ENCODE assay signal across 8 cellular contexts in the genomic region with DNA sequence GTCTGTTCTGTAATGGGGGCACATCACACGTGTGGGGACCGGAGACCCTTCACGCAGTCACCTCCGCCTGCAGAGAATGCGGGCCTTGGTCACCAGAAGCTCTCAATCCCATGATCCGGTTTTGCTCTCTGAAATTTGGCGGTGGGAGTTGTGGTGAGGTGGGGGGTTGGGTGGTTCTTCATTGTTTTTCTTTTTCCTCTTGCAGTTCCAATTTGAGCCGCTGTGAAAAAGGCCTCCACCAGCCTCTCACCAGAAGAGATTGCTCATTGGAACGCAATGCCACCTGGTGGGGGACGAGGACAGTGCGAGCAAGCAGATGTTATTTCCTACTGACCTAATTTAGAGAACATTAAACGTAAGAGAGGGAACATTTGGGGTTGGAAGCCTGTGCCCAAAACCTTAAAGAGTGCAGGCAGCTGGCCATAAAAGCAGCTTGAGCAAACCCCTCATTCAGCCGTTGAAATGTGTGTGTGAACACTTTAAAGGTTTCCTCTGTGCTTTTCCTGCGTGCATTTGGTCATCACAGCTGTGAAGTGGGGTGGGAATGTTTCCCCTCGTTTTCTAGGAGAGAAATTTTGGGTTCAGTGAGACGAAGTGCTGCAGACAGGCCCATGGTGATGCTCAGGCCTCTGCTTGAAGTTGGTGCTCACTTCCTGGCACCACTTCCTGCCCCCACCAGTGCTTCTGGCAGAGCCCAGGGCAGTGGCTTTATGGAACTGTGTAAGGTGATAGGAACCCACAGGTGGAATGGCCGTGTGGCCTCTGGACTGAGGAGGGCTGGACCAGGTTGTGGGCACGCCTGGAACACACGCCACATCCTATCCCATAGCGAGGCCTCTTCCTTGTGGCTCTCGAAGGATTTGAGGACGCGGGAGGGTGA.
DNase-seq lines count a peak whose midpoint lies in the region; ATAC-seq, FAIRE-seq and TF ChIP-seq lines count a peak whose summit lies in the region.

No MANE protein-coding gene starts in this region.

- intact Hi-C loops in dorsolateral prefrontal cortex (cut with DNase I): loop anchor here (2.0 to 10.0 kb wide), 10 partner anchors 57 to 402 kb away; partner anchors contain the start of genes PIGN (in 1 of the 2), RELCH (in 1 of the 2) and ZCCHC2 (in 1 of the 2)
- intact Hi-C loops in lower lobe of right lung (cut with DNase I): no loop called here

- H3K4me1 ChIP-seq in lower lobe of right lung: peaks cover 18% of the 10 kb centered on the region

- H3K36me3 ChIP-seq in lower lobe of right lung: peaks cover 13% of the 10 kb centered on the region

- peak; percentile 93 for TF ChIP-seq CTCF in C4-2B (conservative IDR thresholded peaks at IDR 0.05)
- TF ChIP-seq CTCF in dorsolateral prefrontal cortex (IDR thresholded peaks at IDR 0.05 in 54 of 56, conservative IDR thresholded peaks at IDR 0.05 in 2 of 56; ENCODE audit: low read depth in 1 of 56, partially characterized antibody in 56 of 56): peak; percentile 86 to 100 (median 98)
- peak; percentile 91 for TF ChIP-seq CTCF in lower lobe of right lung (IDR thresholded peaks at IDR 0.05)

- H3K27ac ChIP-seq in C4-2B: no peak overlapping the region
- peak overlapping the region in 56 of 59 donors; percentile 7 to 84 (median 68) for H3K27ac ChIP-seq in dorsolateral prefrontal cortex
- no peak overlapping the region for H3K27ac ChIP-seq in lower lobe of right lung

- no peaks in the 10 kb centered on the region for H3K9me3 ChIP-seq in lower lobe of right lung

- ATAC-seq in HG03439 (IDR thresholded peaks at IDR 0.05; ENCODE audit: unreplicated experiment) (peak; percentile 81), lower lobe of right lung (peak; percentile 91 to 92)

- DNase-seq in GM19239 (ENCODE audit: insufficient read length, low spot score) (peak; percentile 74), NCI-H526 (lab: John Stamatoyannopoulos, UW) (peak; percentile 79 to 93), dorsolateral prefrontal cortex (peak; percentile 80 to 93 (median 86)), lower lobe of right lung (peak; percentile 79)
- DNase-seq in activated CD4-positive, alpha-beta T cell treated with anti-CD3 and anti-CD28 coated beads, Interleukin-2, amount 50 U/mL, for 48 hours: peak; percentile 82 to 89
- peak; percentile 74 for DNase-seq in stimulated activated CD8-positive, alpha-beta memory T cell treated with anti-CD3 and anti-CD28 coated beads, Interleukin-12 subunit alpha, Interleukin-12 subunit beta, amount 100 ng/mL, for 1 hour (ENCODE audit: low read depth)

- no peaks in the 10 kb centered on the region for H3K27me3 ChIP-seq in dorsolateral prefrontal cortex
- no peaks in the 10 kb centered on the region for H3K27me3 ChIP-seq in lower lobe of right lung (ENCODE audit: low read depth)

- H3K4me3 ChIP-seq in dorsolateral prefrontal cortex (peak overlapping the region in 23 of 59 donors; percentile 7 to 48 (median 27)), lower lobe of right lung (no peak overlapping the region)

- peak; percentile 97 for FAIRE-seq in GM19239 (lab: Jason Lieb, UNC)

Comparison
In these comparisons a context has a peak if more than half of its experiments do, and no peak if none do; other contexts are left out.
1. H3K27ac ChIP-seq: peak in dorsolateral prefrontal cortex (56 of 59); none in C4-2B (single experiment) and lower lobe of right lung (single experiment).
2. Peak in every context shown above with its lines, with median percentiles within 50 percentile points of each other: CTCF ChIP-seq and DNase-seq.